In genomic region chr3:17479681-17480405, GRCh38 we compare ENCODE assay signal across 25 cellular contexts.
"Had no signal": no experiment of that assay in that cellular context is flagged by ENCODE, and none has a peak within 500 bp of the region (broad histone marks: within the 10 kb centered on the region; RNA-seq: fewer than 3 reads in every experiment).

No MANE protein-coding gene starts in this region.

- H3K27ac Mint-ChIP-seq: naive thymus-derived CD4-positive, alpha-beta T cell; stimulated activated naive CD8-positive, alpha-beta T cell treated with anti-CD3 and anti-CD28 coated beads, Interleukin-15, amount 100 ng/mL, for 72 hours had no signal

- H3K4me1 ChIP-seq: pancreas, right lobe of liver, transverse colon had no signal

- ATAC-seq: gastrocnemius medialis; left lobe of liver; naive thymus-derived CD4-positive, alpha-beta T cell; pancreas; stimulated activated naive CD8-positive, alpha-beta T cell treated with anti-CD3 and anti-CD28 coated beads, Interleukin-15, amount 100 ng/mL, for 72 hours had no signal

- H3K9me3 Mint-ChIP-seq: central memory CD8-positive, alpha-beta T cell; naive thymus-derived CD4-positive, alpha-beta T cell; stimulated activated naive CD8-positive, alpha-beta T cell treated with anti-CD3 and anti-CD28 coated beads, Interleukin-15, amount 100 ng/mL, for 72 hours had no signal

- H3K27me3 Mint-ChIP-seq: central memory CD8-positive, alpha-beta T cell; naive thymus-derived CD4-positive, alpha-beta T cell; progenitor cell of endocrine pancreas; stimulated activated naive CD8-positive, alpha-beta T cell treated with anti-CD3 and anti-CD28 coated beads, Interleukin-15, amount 100 ng/mL, for 72 hours had no signal

- H3K4me1 Mint-ChIP-seq: naive thymus-derived CD4-positive, alpha-beta T cell; stimulated activated naive CD8-positive, alpha-beta T cell treated with anti-CD3 and anti-CD28 coated beads, Interleukin-15, amount 100 ng/mL, for 72 hours had no signal

- H3K27me3 ChIP-seq: gastrocnemius medialis, neutrophil, pancreas, right lobe of liver, suprapubic skin, transverse colon, vagina had no signal

- H3K4me3 ChIP-seq: coronary artery, gastrocnemius medialis, pancreas, right lobe of liver, suprapubic skin, transverse colon, vagina had no signal

- H3K4me3 Mint-ChIP-seq: central memory CD8-positive, alpha-beta T cell; naive thymus-derived CD4-positive, alpha-beta T cell; stimulated activated naive CD8-positive, alpha-beta T cell treated with anti-CD3 and anti-CD28 coated beads, Interleukin-15, amount 100 ng/mL, for 72 hours had no signal

- FAIRE-seq: keratinocyte, pancreas, small intestine had no signal

- H3K36me3 ChIP-seq: gastrocnemius medialis, neutrophil, pancreas, right lobe of liver, suprapubic skin, transverse colon, vagina had no signal

- H3K27ac ChIP-seq: coronary artery, neutrophil, pancreas, right lobe of liver, suprapubic skin, transverse colon, vagina had no signal

- DNase-seq: dermis blood vessel endothelial cell; effector memory CD4-positive, alpha-beta T cell; gastrocnemius medialis; head of caudate nucleus; mammary epithelial cell; mesendoderm; midbrain; naive thymus-derived CD4-positive, alpha-beta T cell; small intestine; stimulated activated CD4-positive, alpha-beta T cell treated with anti-CD3 and anti-CD28 coated beads, Interleukin-12 subunit alpha, Interleukin-12 subunit beta, amount 100 ng/mL, for 4 hours; stimulated activated CD4-positive, alpha-beta T cell treated with anti-CD3 and anti-CD28 coated beads, Interleukin-1b, Interleukin-23, amount 100 ng/mL, for 48 hours; stimulated activated CD4-positive, alpha-beta T cell treated with anti-CD3 and anti-CD28 coated beads, Interleukin-4, amount 100 ng/mL, for 1 hour; stimulated activated CD8-positive, alpha-beta memory T cell treated with anti-CD3 and anti-CD28 coated beads, Interleukin-4, amount 100 ng/mL, for 48 hours; stimulated activated naive CD8-positive, alpha-beta T cell treated with anti-CD3 and anti-CD28 coated beads, Interleukin-15, amount 100 ng/mL, for 72 hours; transverse colon had no signal

- H3K9me3 ChIP-seq: gastrocnemius medialis, neutrophil, pancreas, right lobe of liver, suprapubic skin, transverse colon, vagina had no signal
